8 cellular contexts compared by ENCODE assay signal in the genomic region with DNA sequence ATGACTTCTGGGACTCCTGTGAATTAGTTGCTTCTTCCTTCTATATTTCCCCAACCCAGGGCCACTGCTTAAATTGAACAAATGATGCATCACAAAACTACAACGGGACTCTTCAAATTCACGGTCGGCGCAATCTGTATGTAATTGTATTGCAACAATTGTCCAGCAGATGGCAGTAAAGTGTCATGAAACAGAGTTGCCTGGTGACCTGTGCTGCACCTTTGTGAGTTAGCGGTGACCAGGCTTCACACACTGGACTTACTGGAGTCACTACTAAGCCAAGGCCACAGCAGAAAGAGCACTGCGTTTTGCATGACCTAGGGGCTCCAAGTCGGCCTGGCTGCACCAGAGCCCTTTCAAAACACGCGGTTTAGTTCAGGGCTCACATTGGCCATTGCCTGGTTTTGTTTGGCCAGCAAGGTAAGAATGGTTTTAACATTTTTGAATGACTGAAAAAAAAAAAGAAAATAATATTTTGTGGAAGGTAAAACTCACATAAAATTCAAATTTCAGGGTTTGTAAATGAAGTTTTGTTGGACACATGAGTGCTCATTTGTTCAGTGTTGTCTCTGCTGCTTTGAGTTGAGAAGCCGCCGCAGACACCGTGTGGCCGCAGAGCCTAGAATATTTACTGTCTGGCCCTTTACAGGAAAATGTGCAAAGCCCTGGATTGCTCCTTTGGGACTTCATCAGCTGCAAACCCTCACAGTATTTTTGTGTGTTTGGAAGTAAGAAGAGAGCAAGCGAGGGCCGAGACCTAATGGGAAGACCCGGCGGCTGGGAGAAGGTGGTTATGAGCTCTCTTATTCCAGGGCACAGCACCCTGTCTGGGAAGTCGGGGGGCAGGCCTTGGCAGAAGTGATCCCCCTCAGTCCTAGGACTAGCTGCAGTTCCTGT. TPM values are rescaled to one million over a fixed set of nuclear protein-coding genes. Genes with fewer than 3 reads are reported as not detected.
DNase-seq lines count a peak whose midpoint lies in the region; ATAC-seq and TF ChIP-seq lines count a peak whose summit lies in the region.

No MANE protein-coding gene starts in this region.

- peak overlapping the region; percentile 61; the same call in 1 of the 2 replicates for H2AFZ ChIP-seq in SK-N-SH (ENCODE audit: low read depth)

- no peaks in the 10 kb centered on the region for H3K79me2 ChIP-seq in SK-N-SH (ENCODE audit: insufficient read depth)

- no peaks in the 10 kb centered on the region for H3K36me3 ChIP-seq in SK-N-SH (replicated peaks in 1 of 2; ENCODE audit: control insufficient read depth in 1 of 2, insufficient read depth in 2 of 2, low read length in 1 of 2)

- CTCF ChIA-PET in CD4-positive, alpha-beta T cell (lab: Charles Lee), result interaction anchor here (2.0 kb wide), 1 partner anchor 715 kb away, joined by 5 read pairs; no protein-coding TSS in a partner anchor
- CTCF ChIA-PET in SK-N-SH (lab: Yijun Ruan, JAX), result interaction anchor here (0.7 to 9.6 kb wide), 19 partner anchors 9 to 1224 kb away, joined by 3 to 142 read pairs (median 5); partner anchors contain the start of gene CXCL12
- CTCF ChIA-PET in MCF 10A (lab: Yijun Ruan, JAX), result interaction anchor here (0.5 to 3.3 kb wide), 17 partner anchors 9 to 1556 kb away, joined by 3 to 15 read pairs (median 4); no protein-coding TSS in a partner anchor

- no peaks in the 10 kb centered on the region for H3K9me3 Mint-ChIP-seq in CD4-positive, alpha-beta T cell
- no peaks in the 10 kb centered on the region for H3K9me3 Mint-ChIP-seq in MCF 10A (ENCODE audit: unreplicated experiment)

- H3K4me2 ChIP-seq in SK-N-SH, result no peak overlapping the region

- POLR2A ChIA-PET in CD4-positive, alpha-beta T cell (lab: Charles Lee), result no interaction called here
- POLR2A ChIA-PET in SK-N-SH (lab: Yijun Ruan, JAX) (no interaction called here), MCF 10A (lab: Yijun Ruan, JAX) (no interaction called here)

- H3K27me3 ChIP-seq in CD4-positive, alpha-beta T cell (ENCODE audit: control insufficient read depth, insufficient read depth, low read length), result peaks cover 42% of the 10 kb centered on the region
- no peaks in the 10 kb centered on the region; the same call in 1 of the 2 replicates for H3K27me3 ChIP-seq in SK-N-SH (ENCODE audit: insufficient read depth)

- no peaks in the 10 kb centered on the region for H3K9me2 ChIP-seq in SK-N-SH

- H3F3A ChIP-seq in SK-N-SH (replicated peaks; ENCODE audit: insufficient read depth), result no peaks in the 10 kb centered on the region

- peak; percentile 97 for TF ChIP-seq RAD21 in SK-N-SH (IDR thresholded peaks at IDR 0.05; ENCODE audit: low read length)

- H3K27ac ChIP-seq in CD4-positive, alpha-beta T cell (ENCODE audit: low read depth, low read length), result no peak overlapping the region
- no peak overlapping the region for H3K27ac ChIP-seq in SK-N-SH (ENCODE audit: low read depth in 2 of 2, low read length in 1 of 2)

- peaks cover 55% of the 10 kb centered on the region for H3K27me3 Mint-ChIP-seq in CD4-positive, alpha-beta T cell
- H3K27me3 Mint-ChIP-seq in MCF 10A (ENCODE audit: insufficient read depth, unreplicated experiment), result peaks cover 31% of the 10 kb centered on the region

- 56% methylated on average over 16 of the region's 18 CpGs for WGBS in SK-N-SH (ENCODE audit: low lambda C conversion rate)

- no peaks in the 10 kb centered on the region for H3K4me1 Mint-ChIP-seq in CD4-positive, alpha-beta T cell (ENCODE audit: low read depth)
- H3K4me1 Mint-ChIP-seq in MCF 10A (ENCODE audit: insufficient read depth, unreplicated experiment), result peaks cover 6% of the 10 kb centered on the region

- BruUV-seq in MCF 10A (replicated peaks; lab: Mats Ljungman, UMichigan), result no TSS peak

- no peaks in the 10 kb centered on the region for H3K36me3 Mint-ChIP-seq in CD4-positive, alpha-beta T cell (ENCODE audit: low read depth)
- H3K36me3 Mint-ChIP-seq in MCF 10A (ENCODE audit: insufficient read depth, unreplicated experiment), result no peaks in the 10 kb centered on the region

- peak; percentile 68 for ATAC-seq in CD4-positive, alpha-beta T cell (ENCODE audit: poor library complexity)
- ATAC-seq in GM19351 (IDR thresholded peaks at IDR 0.05; ENCODE audit: unreplicated experiment) (peak; percentile 71), GM19035 (IDR thresholded peaks at IDR 0.05; ENCODE audit: unreplicated experiment) (no peak)

- H3K27ac Mint-ChIP-seq in CD4-positive, alpha-beta T cell, result no peak overlapping the region
- no peak overlapping the region for H3K27ac Mint-ChIP-seq in MCF 10A (ENCODE audit: low read depth, unreplicated experiment)

- no peak overlapping the region for H3K4me3 Mint-ChIP-seq in CD4-positive, alpha-beta T cell
- no peak overlapping the region for H3K4me3 Mint-ChIP-seq in MCF 10A (ENCODE audit: unreplicated experiment)

- TF ChIP-seq CTCF in CD4-positive, alpha-beta T cell (IDR thresholded peaks at IDR 0.05), result peak; percentile 80
- TF ChIP-seq CTCF in SK-N-SH (IDR thresholded peaks at IDR 0.05) (peak; percentile 81), MCF 10A (IDR thresholded peaks at IDR 0.05; ENCODE audit: unreplicated experiment) (peak; percentile 79)

- H3K4me1 ChIP-seq in SK-N-SH (ENCODE audit: control insufficient read depth in 1 of 2, insufficient read depth in 2 of 2, low read depth in 1 of 2, low read length in 1 of 2), result no peaks in the 10 kb centered on the region; a peak in 1 of 4 replicates

- peak in 6 of 10 experiments; percentile 16 to 36 (median 26) for DNase-seq in CD4-positive, alpha-beta T cell
- peak; percentile 53 for DNase-seq in Jurkat, Clone E6-1 (ENCODE audit: low read depth, low spot score)
- DNase-seq in SK-N-SH (peak; percentile 78), MCF 10A (ENCODE audit: unreplicated experiment) (peak; percentile 70), iPS-NIHi11 (ENCODE audit: low spot score) (peak; percentile 91)
- DNase-seq in stimulated activated CD4-positive, alpha-beta T cell treated with anti-CD3 and anti-CD28 coated beads, Interleukin-1b, Interleukin-23, amount 100 ng/mL, for 48 hours, result peak; percentile 19

- no peak overlapping the region for H3K4me3 ChIP-seq in Jurkat, Clone E6-1 (ENCODE audit: low read length)
- no peak overlapping the region for H3K4me3 ChIP-seq in SK-N-SH (ENCODE audit: low read depth in 2 of 2, low read length in 1 of 2)

- H4K20me1 ChIP-seq in SK-N-SH (ENCODE audit: insufficient read depth), result no peaks in the 10 kb centered on the region

- no peaks in the 10 kb centered on the region for H3K9me3 ChIP-seq in CD4-positive, alpha-beta T cell (ENCODE audit: control insufficient read depth, low read length)
- 0 out of 2 replicates have a peak, but pooled peaks cover 4% of the 10 kb centered on the region for H3K9me3 ChIP-seq in SK-N-SH

- TF ChIP-seq EP300 in SK-N-SH (IDR thresholded peaks at IDR 0.05; ENCODE audit: borderline replicate concordance in 1 of 2, low read depth in 1 of 2, low read length in 1 of 2), result no peak

- intact Hi-C loops in CD4-positive, alpha-beta T cell (cut with DNase I, micrococcal nuclease), result loop anchor here (1.0 to 5.0 kb wide), 9 partner anchors 358 to 1305 kb away; partner anchors contain the start of gene DEPP1 (in 1 of the 2)
- intact Hi-C loops in MCF 10A (cut with micrococcal nuclease), result loop anchor here (1.0 to 2.0 kb wide), 4 partner anchors 629 to 1193 kb away; no protein-coding TSS in a partner anchor

- H3K9ac ChIP-seq in SK-N-SH, result no peak overlapping the region

TF ChIP-seq in SK-N-SH, 30 proteins besides CTCF, POLR2A, EP300 and RAD21:
- TF ChIP-seq SMC3 (IDR thresholded peaks at IDR 0.05; ENCODE audit: low read depth, low read length) (peak; percentile 85), FOXM1 (IDR thresholded peaks at IDR 0.05; ENCODE audit: low read depth) (no peak)

RNA-seq across cellular contexts. Expression of gene ZNF32, which starts 23.2 kb away (rescaled TPM):
- total RNA-seq in CD4-positive, alpha-beta T cell, result 10 to 100 TPM; 18.7 to 19.5 TPM
- polyA plus RNA-seq in Jurkat, Clone E6-1 (2012; ENCODE audit: insufficient read depth, insufficient read length), result 87.1 TPM
- polyA plus RNA-seq in SK-N-SH (2012; rRNA removed), result 27.2 and 39.0 TPM in 2 replicates
- 35.7 and 36.3 TPM in 2 replicates for polyA plus RNA-seq in SK-N-SH (2012; cell fraction: cytosol; rRNA removed)
- polyA plus RNA-seq in SK-N-SH (2012; cell fraction: nucleus; rRNA removed), result 27.4 and 38.9 TPM in 2 replicates
- total RNA-seq in MCF 10A (2022), result 13.0 and 16.3 TPM in 2 replicates

Comparison
In these comparisons a context has a peak if more than half of its experiments do, and no peak if none do; other contexts are left out.
1. DNase-seq: peak in every context shown above with its lines; median percentile 91 in iPS-NIHi11; 78 in SK-N-SH; 70 in MCF 10A; 53 in Jurkat, Clone E6-1; 26 in CD4-positive, alpha-beta T cell; 19 in stimulated activated CD4-positive, alpha-beta T cell treated with anti-CD3 and anti-CD28 coated beads, Interleukin-1b, Interleukin-23, amount 100 ng/mL, for 48 hours.